8 cellular contexts compared by ENCODE assay signal in the genomic region with DNA sequence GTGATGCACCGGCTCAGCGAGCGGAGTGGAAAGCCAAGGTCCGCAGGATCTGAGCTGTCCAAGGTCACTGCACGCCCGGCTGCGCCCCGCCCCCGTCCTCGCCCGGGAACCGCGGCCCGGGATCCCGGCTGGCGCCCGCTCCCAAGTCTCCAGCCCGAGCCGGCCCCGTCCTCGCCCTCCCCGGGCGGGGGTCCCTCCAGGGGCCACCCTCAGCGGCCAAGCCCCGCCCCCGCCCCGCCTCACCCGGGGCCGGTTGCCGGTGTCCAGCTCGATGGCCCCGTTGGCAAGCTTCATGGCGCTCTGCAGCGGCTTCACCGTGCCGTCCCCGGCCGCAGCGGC. TPM values are rescaled to one million over a fixed set of nuclear protein-coding genes. Genes with fewer than 3 reads are reported as not detected.
A peak's percentile ranks its signal among the peaks of the same experiment; 100 is the strongest.
DNase-seq lines count a peak whose midpoint lies in the region; ATAC-seq and TF ChIP-seq lines count a peak whose summit lies in the region.

No MANE protein-coding gene starts in this region.

- peaks cover 22 to 30% of the 10 kb centered on the region in 2 donors for H3K4me1 ChIP-seq in naive thymus-derived CD4-positive, alpha-beta T cell (ENCODE audit: control insufficient read depth in 2 of 2, insufficient read depth in 2 of 2, low read length in 2 of 2)

- no peak for TF ChIP-seq CTCF in epithelial cell of esophagus (IDR thresholded peaks at IDR 0.05; ENCODE audit: insufficient read depth, low read depth, low read length, missing control alignments)

- POLR2A ChIA-PET in naive thymus-derived CD4-positive, alpha-beta T cell (lab: Charles Lee) = interaction anchor here (0.6 to 4.3 kb wide), 10 partner anchors 8 to 145 kb away, joined by 3 to 17 read pairs (median 5); no protein-coding TSS in a partner anchor

- peak overlapping the region; percentile 65 to 90 (median 76) for H3K4me3 Mint-ChIP-seq in naive thymus-derived CD4-positive, alpha-beta T cell

- peaks cover 13 to 35% (median 30%) of the 10 kb centered on the region in 7 donors for H3K4me1 Mint-ChIP-seq in naive thymus-derived CD4-positive, alpha-beta T cell

- ATAC-seq in HG02623 (IDR thresholded peaks at IDR 0.05; ENCODE audit: unreplicated experiment) = peak; percentile 18
- no peak for ATAC-seq in naive thymus-derived CD4-positive, alpha-beta T cell

- in situ Hi-C loops in G401 (cut with HindIII; ENCODE audit: low sequenced_read_pairs) = no loop called here

- peak overlapping the region in 7 of 9 donors; percentile 47 to 87 (median 60) for H3K27ac Mint-ChIP-seq in naive thymus-derived CD4-positive, alpha-beta T cell

- H3K9me3 ChIP-seq in naive thymus-derived CD4-positive, alpha-beta T cell (ENCODE audit: control insufficient read depth in 2 of 3, low read length in 3 of 3) = no peaks in the 10 kb centered on the region

- no peaks in the 10 kb centered on the region for H3K27me3 Mint-ChIP-seq in naive thymus-derived CD4-positive, alpha-beta T cell

- peak overlapping the region; percentile 89 for H3K27ac ChIP-seq in naive thymus-derived CD4-positive, alpha-beta T cell (ENCODE audit: low read depth, low read length)

- peak overlapping the region; percentile 62 for H3K4me3 ChIP-seq in epithelial cell of esophagus (ENCODE audit: low read length)
- peak overlapping the region; percentile 94 for H3K4me3 ChIP-seq in naive thymus-derived CD4-positive, alpha-beta T cell (ENCODE audit: low read length)

- peaks cover 0 to 24% (median 3%) of the 10 kb centered on the region in 3 experiments for H3K36me3 ChIP-seq in naive thymus-derived CD4-positive, alpha-beta T cell (ENCODE audit: control insufficient read depth in 2 of 3, insufficient read depth in 3 of 3, low read length in 3 of 3)

- DNase-seq in NCI-H146 (lab: John Stamatoyannopoulos, UW) (peak; percentile 42), NCI-H146 treated with DMSO at 0.1 percent for 48 hours (lab: John Stamatoyannopoulos, UW; ENCODE audit: unreplicated experiment) (no peak), RPMI7951 (ENCODE audit: low read depth) (peak; percentile 25), epithelial cell of esophagus (ENCODE audit: low read depth) (no peak), G401 (ENCODE audit: low spot score) (no peak)
- peak in 2 of 9 donors; percentile 20 to 21 for DNase-seq in naive thymus-derived CD4-positive, alpha-beta T cell
- no peak for DNase-seq in stimulated activated CD4-positive, alpha-beta T cell treated with anti-CD3 and anti-CD28 coated beads, Interleukin-12 subunit alpha, Interleukin-12 subunit beta, amount 100 ng/mL, for 4 hours

- intact Hi-C loops in naive thymus-derived CD4-positive, alpha-beta T cell (cut with micrococcal nuclease) = loop anchor here (5.0 to 10.0 kb wide), 4 partner anchors 97 to 1266 kb away; a partner anchor contains a TSS

- CTCF ChIA-PET in naive thymus-derived CD4-positive, alpha-beta T cell (lab: Charles Lee) = interaction anchor here (0.6 to 1.2 kb wide), 2 partner anchors 14 to 50 kb away, joined by 3 to 5 read pairs; no protein-coding TSS in a partner anchor

- H3K27me3 ChIP-seq in naive thymus-derived CD4-positive, alpha-beta T cell (ENCODE audit: control insufficient read depth in 2 of 2, insufficient read depth in 2 of 2, low read length in 2 of 2) = no peaks in the 10 kb centered on the region

- H3K36me3 Mint-ChIP-seq in naive thymus-derived CD4-positive, alpha-beta T cell = peaks cover 5 to 18% (median 15%) of the 10 kb centered on the region in 5 donors

- H3K9me3 Mint-ChIP-seq in naive thymus-derived CD4-positive, alpha-beta T cell = no peaks in the 10 kb centered on the region

RNA-seq across cellular contexts. Expression of a gene that starts 0.2 kb away (rescaled TPM):
- total RNA-seq in RPMI7951 (2014; rRNA removed; shearing (Covaris generic)) = 2.8 and 3.5 TPM in 2 replicates
- 10 to 100 TPM; 11.2 to 28.9 (median 13.3) TPM for total RNA-seq in naive thymus-derived CD4-positive, alpha-beta T cell
- polyA plus RNA-seq in naive thymus-derived CD4-positive, alpha-beta T cell = 1 to 10 TPM in 1 of 2 donors, under 1 TPM in 1; 0.93 to 1.5 TPM
- total RNA-seq in G401 (2014; rRNA removed; shearing (Covaris generic)) = 7.3 and 7.6 TPM in 2 replicates

RNA-seq across cellular contexts. Expression of a gene that starts 0.8 kb away (rescaled TPM):
- total RNA-seq in RPMI7951 (2014; rRNA removed; shearing (Covaris generic)) = 6.8 and 11.4 TPM in 2 replicates
- total RNA-seq in naive thymus-derived CD4-positive, alpha-beta T cell = 100 to 1,000 TPM in 4 of 5 experiments, 10 to 100 TPM in 1; 75.4 to 160 (median 137) TPM
- 10 to 100 TPM; 17.0 to 65.1 TPM for polyA plus RNA-seq in naive thymus-derived CD4-positive, alpha-beta T cell
- 7.8 and 19.9 TPM in 2 replicates for total RNA-seq in G401 (2014; rRNA removed; shearing (Covaris generic))

RNA-seq across cellular contexts. Expression of a gene that starts 19.0 kb away (rescaled TPM):
- total RNA-seq in RPMI7951 (2014; rRNA removed; shearing (Covaris generic)) = 9.5 and 15.1 TPM in 2 replicates
- total RNA-seq in naive thymus-derived CD4-positive, alpha-beta T cell = 10 to 100 TPM in 3 of 5 experiments, 1 to 10 TPM in 2; 8.4 to 32.2 (median 12.0) TPM
- 10 to 100 TPM in 1 of 2 donors, 1 to 10 TPM in 1; 7.0 to 12.4 TPM for polyA plus RNA-seq in naive thymus-derived CD4-positive, alpha-beta T cell
- total RNA-seq in G401 (2014; rRNA removed; shearing (Covaris generic)) = 94.8 and 114 TPM in 2 replicates

RNA-seq across cellular contexts. Expression of a gene that starts 34.0 kb away (rescaled TPM):
- 24.5 and 29.0 TPM in 2 replicates for total RNA-seq in RPMI7951 (2014; rRNA removed; shearing (Covaris generic))
- 100 to 1,000 TPM in 3 of 5 experiments, 10 to 100 TPM in 2; 91.5 to 150 (median 102) TPM for total RNA-seq in naive thymus-derived CD4-positive, alpha-beta T cell
- polyA plus RNA-seq in naive thymus-derived CD4-positive, alpha-beta T cell = 10 to 100 TPM; 32.8 to 68.4 TPM
- total RNA-seq in G401 (2014; rRNA removed; shearing (Covaris generic)) = 57.2 and 58.8 TPM in 2 replicates

Comparison
In these comparisons a context has a peak if more than half of its experiments do, and no peak if none do; other contexts are left out.
1. DNase-seq: peak in NCI-H146 (single experiment) and RPMI7951 (single experiment); none in NCI-H146 treated with DMSO at 0.1 percent for 48 hours (single experiment), epithelial cell of esophagus (single experiment), G401 (single experiment) and stimulated activated CD4-positive, alpha-beta T cell treated with anti-CD3 and anti-CD28 coated beads, Interleukin-12 subunit alpha, Interleukin-12 subunit beta, amount 100 ng/mL, for 4 hours (single experiment).